16 cellular contexts compared by ENCODE assay signal in the genomic region with DNA sequence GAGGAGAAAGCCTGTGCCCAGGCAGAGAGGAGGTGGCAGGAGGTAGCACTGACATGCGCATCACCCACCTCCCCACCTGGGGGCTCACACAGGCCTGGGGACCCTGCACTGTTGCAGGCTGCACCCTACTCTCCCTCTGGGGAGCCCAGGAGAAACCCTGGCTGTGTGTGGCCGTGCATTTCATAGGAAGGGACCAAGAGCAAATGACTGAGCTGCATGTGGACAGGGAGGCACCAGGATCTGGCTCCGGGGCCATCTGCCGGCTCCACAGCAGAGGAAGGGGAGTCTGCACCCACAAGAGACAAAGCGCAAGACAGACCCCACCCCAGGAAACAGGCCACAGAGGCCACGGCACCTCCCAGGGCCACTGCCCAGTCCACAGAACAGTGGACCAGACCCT. TPM values are rescaled to one million over a fixed set of nuclear protein-coding genes. Genes with fewer than 3 reads are reported as not detected.
DNase-seq lines count a peak whose midpoint lies in the region; ATAC-seq, FAIRE-seq and TF ChIP-seq lines count a peak whose summit lies in the region.
"Had no signal": no experiment of that assay in that cellular context is flagged by ENCODE, and none has a peak within 500 bp of the region (broad histone marks: within the 10 kb centered on the region; RNA-seq: fewer than 3 reads in every experiment).

No MANE protein-coding gene starts in this region.

- H3K9me3 Mint-ChIP-seq in dendritic cell treated with granulocyte-macrophage colony-stimulating factor and Interleukin-4, amounts not matched to agents 40 ng/mL and 50 ng/mL, for 4 days, result no peaks in the 10 kb centered on the region
- H3K9me3 Mint-ChIP-seq: H9 had no signal

- no peak overlapping the region for H3K4me3 Mint-ChIP-seq in dendritic cell treated with granulocyte-macrophage colony-stimulating factor and Interleukin-4, amounts not matched to agents 40 ng/mL and 50 ng/mL, for 4 days
- H3K4me3 Mint-ChIP-seq: CD4-positive, CD25-positive, alpha-beta regulatory T cell; H9 had no signal

- peaks cover 81% of the 10 kb centered on the region for H3K36me3 Mint-ChIP-seq in dendritic cell treated with granulocyte-macrophage colony-stimulating factor and Interleukin-4, amounts not matched to agents 40 ng/mL and 50 ng/mL, for 4 days (ENCODE audit: low read depth)

- no peaks in the 10 kb centered on the region for H3K36me3 ChIP-seq in right atrium auricular region
- peaks cover 60% of the 10 kb centered on the region for H3K36me3 ChIP-seq in neutrophil
- no peaks in the 10 kb centered on the region for H3K36me3 ChIP-seq in small intestine (ENCODE audit: control insufficient read depth in 2 of 2, insufficient read depth in 2 of 2, low read length in 2 of 2)

- H3K4me3 ChIP-seq in right atrium auricular region, result no peak overlapping the region
- no peak overlapping the region for H3K4me3 ChIP-seq in neutrophil (ENCODE audit: low read depth in 1 of 2, low read length in 1 of 2)
- no peak overlapping the region for H3K4me3 ChIP-seq in small intestine (ENCODE audit: low read depth in 1 of 2, low read length in 2 of 2)

- DNase-seq in Right ventricle myocardium inferior (ENCODE audit: missing footprints), result peak; percentile 44
- DNase-seq in right atrium auricular region (ENCODE audit: low spot score), result no peak
- no peak for DNase-seq in SKM-1 (lab: John Stamatoyannopoulos, UW; ENCODE audit: unreplicated experiment)
- no peak for DNase-seq in small intestine
- no peak for DNase-seq in ecto neural progenitor cell (ENCODE audit: low spot score)
- DNase-seq: CD4-positive, CD25-positive, alpha-beta regulatory T cell; DMS79; EL; GOT3; H9 had no signal

- H3K27me3 ChIP-seq in right atrium auricular region (no peaks in the 10 kb centered on the region), neutrophil (no peaks in the 10 kb centered on the region), small intestine (ENCODE audit: control insufficient read depth in 2 of 2, insufficient read depth in 2 of 2, low read length in 2 of 2) (no peaks in the 10 kb centered on the region)

- no peak for FAIRE-seq in small intestine (lab: Jason Lieb, UNC)
- FAIRE-seq: G401.6, GM12892 had no signal

- H3K27ac Mint-ChIP-seq in dendritic cell treated with granulocyte-macrophage colony-stimulating factor and Interleukin-4, amounts not matched to agents 40 ng/mL and 50 ng/mL, for 4 days, result peak overlapping the region; percentile 78
- H3K27ac Mint-ChIP-seq: H9 had no signal

- H3K4me1 Mint-ChIP-seq in dendritic cell treated with granulocyte-macrophage colony-stimulating factor and Interleukin-4, amounts not matched to agents 40 ng/mL and 50 ng/mL, for 4 days (ENCODE audit: low read depth), result peaks cover 56% of the 10 kb centered on the region

- no peaks in the 10 kb centered on the region for H3K27me3 Mint-ChIP-seq in dendritic cell treated with granulocyte-macrophage colony-stimulating factor and Interleukin-4, amounts not matched to agents 40 ng/mL and 50 ng/mL, for 4 days
- H3K27me3 Mint-ChIP-seq: CD4-positive, CD25-positive, alpha-beta regulatory T cell had no signal

- intact Hi-C loops in Right ventricle myocardium inferior (cut with DNase I), result no loop called here
- intact Hi-C loops in dendritic cell treated with granulocyte-macrophage colony-stimulating factor and Interleukin-4, amounts not matched to agents 40 ng/mL and 50 ng/mL, for 4 days (cut with micrococcal nuclease), result no loop called here

- 78 to 81% (median 79%) methylated on average over 6 of the region's 6 CpGs for WGBS in small intestine, 3 donors

- H3K4me1 ChIP-seq in right atrium auricular region (no peaks in the 10 kb centered on the region), neutrophil (ENCODE audit: control insufficient read depth in 1 of 2, insufficient read depth in 1 of 2, low read depth in 1 of 2, low read length in 1 of 2) (peaks cover 0 to 3% of the 10 kb centered on the region in 2 experiments), small intestine (ENCODE audit: control insufficient read depth in 2 of 2, insufficient read depth in 1 of 2, low read depth in 1 of 2, low read length in 1 of 2) (no peaks in the 10 kb centered on the region)

- TF ChIP-seq CTCF in right atrium auricular region (IDR thresholded peaks at IDR 0.05) (no peak), neutrophil (IDR thresholded peaks at IDR 0.05) (no peak)

- H3K27ac ChIP-seq in right atrium auricular region (no peak overlapping the region), neutrophil (peak overlapping the region; percentile 48), small intestine (ENCODE audit: low read depth in 1 of 2, low read length in 1 of 2) (no peak overlapping the region)
- H3K27ac ChIP-seq: 22Rv1 had no signal

- H3K9me3 ChIP-seq in right atrium auricular region, result no peaks in the 10 kb centered on the region
- no peaks in the 10 kb centered on the region for H3K9me3 ChIP-seq in neutrophil
- H3K9me3 ChIP-seq in small intestine (ENCODE audit: control insufficient read depth, low read depth), result no peaks in the 10 kb centered on the region

- no peak for ATAC-seq in Right ventricle myocardium inferior
- ATAC-seq in HG02840 (IDR thresholded peaks at IDR 0.05; ENCODE audit: low FRiP score, unreplicated experiment), result no peak

RNA-seq across cellular contexts. Expression of a gene that starts 22.7 kb away (rescaled TPM):
- total RNA-seq in Right ventricle myocardium inferior, result 23.2 TPM
- total RNA-seq in right atrium auricular region, result 10 to 100 TPM; 10.5 to 14.1 TPM
- polyA plus RNA-seq in small intestine, result 10 to 100 TPM; 12.7 to 59.4 (median 15.1) TPM
